ENCODE assay signal across 8 cellular contexts in genomic region chr4:73067971-73068394, GRCh38. TPM values are rescaled to one million over a fixed set of nuclear protein-coding genes. Genes with fewer than 3 reads are reported as not detected.
DNase-seq lines count a peak whose midpoint lies in the region; ATAC-seq and TF ChIP-seq lines count a peak whose summit lies in the region.

No MANE protein-coding gene starts in this region.

- H3K9me3 Mint-ChIP-seq in activated naive CD8-positive, alpha-beta T cell treated with anti-CD3 and anti-CD28 coated beads, Interleukin-2, amount 50 U/mL, for 24 hours: no peaks in the 10 kb centered on the region

- H3K27ac ChIP-seq in heart right ventricle: peak overlapping the region in 9 of 10 donors; percentile 92 to 99 (median 95)
- H3K27ac ChIP-seq in layer of hippocampus (ENCODE audit: low read depth, low read length): peak overlapping the region; percentile 96
- peak overlapping the region; percentile 94 for H3K27ac ChIP-seq in substantia nigra (ENCODE audit: low read depth, low read length, poor library complexity, severe bottlenecking)

- H3K4me3 Mint-ChIP-seq in activated naive CD8-positive, alpha-beta T cell treated with anti-CD3 and anti-CD28 coated beads, Interleukin-2, amount 50 U/mL, for 24 hours: peak overlapping the region; percentile 92

- H3K36me3 Mint-ChIP-seq in activated naive CD8-positive, alpha-beta T cell treated with anti-CD3 and anti-CD28 coated beads, Interleukin-2, amount 50 U/mL, for 24 hours (ENCODE audit: low read depth): peaks cover 30% of the 10 kb centered on the region

- no peak for TF ChIP-seq CTCF in heart right ventricle (IDR thresholded peaks at IDR 0.05)

- H3K4me1 ChIP-seq in heart right ventricle: peaks cover 0 to 39% (median 29%) of the 10 kb centered on the region in 9 donors

- no peaks in the 10 kb centered on the region for H3K9me3 ChIP-seq in heart right ventricle

- H3K36me3 ChIP-seq in heart right ventricle: peaks cover 0 to 41% (median 0%) of the 10 kb centered on the region in 9 donors

- H3K4me1 Mint-ChIP-seq in activated naive CD8-positive, alpha-beta T cell treated with anti-CD3 and anti-CD28 coated beads, Interleukin-2, amount 50 U/mL, for 24 hours: peaks cover 67% of the 10 kb centered on the region

- peak overlapping the region in 9 of 10 donors; percentile 62 to 99 (median 77) for H3K4me3 ChIP-seq in heart right ventricle

- intact Hi-C loops in heart right ventricle (cut with DNase I): loop anchor here in 5 of 10 donors (2.0 to 5.0 kb wide), 2 partner anchors 189 to 191 kb away; partner anchors contain the start of gene ANKRD17 (in 5 of the 5)
- intact Hi-C loops in cardiac septum (cut with DNase I): no loop called here

- H3K27ac Mint-ChIP-seq in activated naive CD8-positive, alpha-beta T cell treated with anti-CD3 and anti-CD28 coated beads, Interleukin-2, amount 50 U/mL, for 24 hours: peak overlapping the region; percentile 99

- H3K27me3 Mint-ChIP-seq in activated naive CD8-positive, alpha-beta T cell treated with anti-CD3 and anti-CD28 coated beads, Interleukin-2, amount 50 U/mL, for 24 hours: no peaks in the 10 kb centered on the region

- no peak for DNase-seq in heart right ventricle
- DNase-seq in cardiac septum (ENCODE audit: low spot score): no peak
- no peak for DNase-seq in activated naive CD8-positive, alpha-beta T cell treated with anti-CD3 and anti-CD28 coated beads, Interleukin-2, amount 50 U/mL, for 24 hours
- no peak for DNase-seq in substantia nigra (lab: John Stamatoyannopoulos, UW)
- no peak for DNase-seq in stimulated activated CD8-positive, alpha-beta memory T cell treated with anti-CD3 and anti-CD28 coated beads, Interleukin-4, amount 100 ng/mL, for 48 hours

- WGBS in heart right ventricle, 2 donors: 43% methylated on average over 4 of the region's 4 CpGs

- H3K27me3 ChIP-seq in heart right ventricle: no peaks in the 10 kb centered on the region
- H3K27me3 ChIP-seq in layer of hippocampus (ENCODE audit: control insufficient read depth, insufficient read depth, low read length): no peaks in the 10 kb centered on the region

- ATAC-seq in heart right ventricle (no peak), GM18867 (IDR thresholded peaks at IDR 0.05; ENCODE audit: unreplicated experiment) (no peak), GM21825 (IDR thresholded peaks at IDR 0.05; ENCODE audit: unreplicated experiment) (no peak)
- ATAC-seq in activated naive CD8-positive, alpha-beta T cell treated with anti-CD3 and anti-CD28 coated beads, Interleukin-2, amount 50 U/mL, for 24 hours: no peak

RNA-seq across cellular contexts. Expression of gene COX18, which starts 1.5 kb away (rescaled TPM):
- 10 to 100 TPM; 16.8 to 22.3 (median 18.1) TPM for total RNA-seq in heart right ventricle
- polyA plus RNA-seq in heart right ventricle: 10 to 100 TPM in 1 of 2 donors, 1 to 10 TPM in 1; 8.0 to 10.5 TPM
- 15.9 TPM for total RNA-seq in cardiac septum
